Comparison of ENCODE assay signal across 30 cellular contexts in genomic region chr5:82397741-82398320, GRCh38.
DNase-seq lines count a peak whose midpoint lies in the region; ATAC-seq, FAIRE-seq and TF ChIP-seq lines count a peak whose summit lies in the region.
"Had no signal": no experiment of that assay in that cellular context is flagged by ENCODE, and none has a peak within 500 bp of the region (broad histone marks: within the 10 kb centered on the region; RNA-seq: fewer than 3 reads in every experiment).

No MANE protein-coding gene starts in this region.

- no peak overlapping the region for H3K4me3 Mint-ChIP-seq in astrocyte (ENCODE audit: unreplicated experiment)
- no peak overlapping the region for H3K4me3 Mint-ChIP-seq in osteocyte (ENCODE audit: unreplicated experiment)
- H3K4me3 Mint-ChIP-seq: activated B cell treated with CpG ODN at 0.5 μM for 24 hours; activated CD8-positive, alpha-beta memory T cell treated with anti-CD3 and anti-CD28 coated beads, Interleukin-2, amount 10 ng/mL, durations not matched to agents 7 days and 5 days; activated naive CD8-positive, alpha-beta T cell treated with anti-CD3 and anti-CD28 coated beads, Interleukin-2, amount 10 ng/mL, durations not matched to agents 7 days and 5 days; activated T-cell treated with anti-CD3 and anti-CD28 coated beads, Interleukin-2, amount 50 U/mL, for 4 hours; stimulated activated naive B cell treated with anti-CD40 and anti-IgM and Interleukin-4, amounts not matched to agents 10 μg/mL and 1 μg/mL and 100 μg/mL, for 72 hours had no signal

- no peak overlapping the region for H3K4ac ChIP-seq in IMR-90 (ENCODE audit: low read depth, low read length)

- peak; percentile 67 for FAIRE-seq in astrocyte (lab: Jason Lieb, UNC)

- no peaks in the 10 kb centered on the region for H3K36me3 ChIP-seq in IMR-90 (ENCODE audit: control insufficient read depth, insufficient read depth, low read length)
- H3K36me3 ChIP-seq in astrocyte (ENCODE audit: insufficient read depth, low read length): no peaks in the 10 kb centered on the region
- H3K36me3 ChIP-seq in Peyer's patch: no peaks in the 10 kb centered on the region
- H3K36me3 ChIP-seq: HAP-1, left lung, neutrophil, SJCRH30, upper lobe of right lung had no signal

- peak overlapping the region in 1 of 2 experiments; percentile 54; a peak in 2 of 4 replicates for H4K8ac ChIP-seq in IMR-90 (ENCODE audit: low read depth in 2 of 2, low read length in 2 of 2)

- H3K27me3 ChIP-seq in IMR-90 (ENCODE audit: control insufficient read depth, insufficient read depth, low read length) (no peaks in the 10 kb centered on the region), astrocyte (ENCODE audit: insufficient read depth, low read length) (no peaks in the 10 kb centered on the region), Peyer's patch (no peaks in the 10 kb centered on the region)
- H3K27me3 ChIP-seq: left lung, neutrophil, SJCRH30, upper lobe of right lung had no signal

- H3K4me2 ChIP-seq in IMR-90 (ENCODE audit: low read depth, low read length) (no peak overlapping the region; the same call in 1 of the 2 replicates), astrocyte (ENCODE audit: low read length) (peak overlapping the region; percentile 49)

- peaks cover 32% of the 10 kb centered on the region for H3K4me1 Mint-ChIP-seq in astrocyte (ENCODE audit: low read depth, unreplicated experiment)
- H3K4me1 Mint-ChIP-seq in osteocyte (ENCODE audit: unreplicated experiment): peaks cover 33% of the 10 kb centered on the region
- H3K4me1 Mint-ChIP-seq: activated B cell treated with CpG ODN at 0.5 μM for 24 hours; activated CD8-positive, alpha-beta memory T cell treated with anti-CD3 and anti-CD28 coated beads, Interleukin-2, amount 10 ng/mL, durations not matched to agents 7 days and 5 days; activated naive CD8-positive, alpha-beta T cell treated with anti-CD3 and anti-CD28 coated beads, Interleukin-2, amount 10 ng/mL, durations not matched to agents 7 days and 5 days; stimulated activated naive B cell treated with anti-CD40 and anti-IgM and Interleukin-4, amounts not matched to agents 10 μg/mL and 1 μg/mL and 100 μg/mL, for 72 hours had no signal

- peak overlapping the region; percentile 99 for H3K27ac Mint-ChIP-seq in astrocyte (ENCODE audit: unreplicated experiment)
- peak overlapping the region; percentile 92 for H3K27ac Mint-ChIP-seq in osteocyte (ENCODE audit: unreplicated experiment)
- H3K27ac Mint-ChIP-seq: activated B cell treated with CpG ODN at 0.5 μM for 24 hours; activated CD8-positive, alpha-beta memory T cell treated with anti-CD3 and anti-CD28 coated beads, Interleukin-2, amount 10 ng/mL, durations not matched to agents 7 days and 5 days; activated naive CD8-positive, alpha-beta T cell treated with anti-CD3 and anti-CD28 coated beads, Interleukin-2, amount 10 ng/mL, durations not matched to agents 7 days and 5 days; stimulated activated naive B cell treated with anti-CD40 and anti-IgM and Interleukin-4, amounts not matched to agents 10 μg/mL and 1 μg/mL and 100 μg/mL, for 72 hours had no signal

- no peak overlapping the region for H4K91ac ChIP-seq in IMR-90 (ENCODE audit: insufficient read depth, low read depth, low read length)

- H3K27me3 Mint-ChIP-seq in astrocyte (ENCODE audit: low read depth, unreplicated experiment): no peaks in the 10 kb centered on the region
- H3K27me3 Mint-ChIP-seq in osteocyte (ENCODE audit: unreplicated experiment): no peaks in the 10 kb centered on the region
- H3K27me3 Mint-ChIP-seq: activated B cell treated with CpG ODN at 0.5 μM for 24 hours; stimulated activated naive B cell treated with anti-CD40 and anti-IgM and Interleukin-4, amounts not matched to agents 10 μg/mL and 1 μg/mL and 100 μg/mL, for 72 hours had no signal

- no peaks in the 10 kb centered on the region for H3K9me3 ChIP-seq in IMR-90 (ENCODE audit: control insufficient read depth, insufficient read depth, low read length)
- no peaks in the 10 kb centered on the region for H3K9me3 ChIP-seq in astrocyte (ENCODE audit: insufficient read depth, low read depth, low read length)
- no peaks in the 10 kb centered on the region for H3K9me3 ChIP-seq in Peyer's patch
- H3K9me3 ChIP-seq: Caco-2, HAP-1, left lung, neutrophil, SJCRH30, upper lobe of right lung had no signal

- peak overlapping the region; percentile 44; the same call in 1 of the 2 replicates for H2BK20ac ChIP-seq in IMR-90 (ENCODE audit: low read depth, low read length)

- H3K4me3 ChIP-seq in IMR-90 (ENCODE audit: insufficient read depth, low read depth, low read length) (no peak overlapping the region), astrocyte (ENCODE audit: insufficient read depth, low read depth, low read length) (no peak overlapping the region), Peyer's patch (no peak overlapping the region)
- H3K4me3 ChIP-seq: HAP-1, left lung, SJCRH30, upper lobe of right lung had no signal

- H3K9me3 Mint-ChIP-seq in astrocyte (ENCODE audit: unreplicated experiment): peaks cover 5% of the 10 kb centered on the region
- H3K9me3 Mint-ChIP-seq in osteocyte (ENCODE audit: unreplicated experiment): no peaks in the 10 kb centered on the region
- H3K9me3 Mint-ChIP-seq: activated B cell treated with CpG ODN at 0.5 μM for 24 hours; activated T-cell treated with anti-CD3 and anti-CD28 coated beads, Interleukin-2, amount 50 U/mL, for 4 hours; stimulated activated naive B cell treated with anti-CD40 and anti-IgM and Interleukin-4, amounts not matched to agents 10 μg/mL and 1 μg/mL and 100 μg/mL, for 72 hours had no signal

- H3K18ac ChIP-seq in IMR-90 (ENCODE audit: low read depth, low read length): peak overlapping the region; percentile 97; the same call in 1 of the 2 replicates

- peak; percentile 62 for DNase-seq in IMR-90
- peak; percentile 69 for DNase-seq in astrocyte (ENCODE audit: low read depth)
- DNase-seq in epithelial cell of prostate (ENCODE audit: low read depth, low spot score): no peak
- no peak for DNase-seq in osteocyte (ENCODE audit: extremely low spot score, unreplicated experiment)
- no peak for DNase-seq in globus pallidus (ENCODE audit: low spot score)
- no peak for DNase-seq in Peyer's patch
- no peak for DNase-seq in T-helper 2 cell
- DNase-seq in medulla oblongata (ENCODE audit: extremely low spot score): no peak
- DNase-seq: activated B cell treated with CpG ODN at 0.5 μM for 24 hours; activated CD4-positive, alpha-beta T cell treated with anti-CD3 and anti-CD28 coated beads, Interleukin-2, amount 50 U/mL, for 1 hour; activated CD8-positive, alpha-beta memory T cell treated with anti-CD3 and anti-CD28 coated beads, Interleukin-2, amount 10 ng/mL, durations not matched to agents 7 days and 5 days; activated gamma-delta T cell treated with Interleukin-2 at 50 U/mL for 16 hours; activated naive CD8-positive, alpha-beta T cell treated with anti-CD3 and anti-CD28 coated beads, Interleukin-2, amount 10 ng/mL, durations not matched to agents 7 days and 5 days; activated T-cell treated with anti-CD3 and anti-CD28 coated beads, Interleukin-2, amount 50 U/mL, for 4 hours; C1 segment of cervical spinal cord; Caco-2; DND-41; GF-D8; hypothalamus; left lung; NCI-H1048; NCI-H1694; NCI-H446 treated with DMSO at 0.1 percent for 48 hours; NCI-H774; SJCRH30; stimulated activated naive B cell treated with anti-CD40 and anti-IgM and Interleukin-4, amounts not matched to agents 10 μg/mL and 1 μg/mL and 100 μg/mL, for 72 hours; substantia nigra; upper lobe of right lung had no signal

- TF ChIP-seq CTCF in IMR-90 (conservative IDR thresholded peaks at IDR 0.05; ENCODE audit: low read depth, low read length) (no peak), astrocyte (IDR thresholded peaks at IDR 0.05; ENCODE audit: insufficient read depth, low read depth, low read length) (no peak), osteocyte (IDR thresholded peaks at IDR 0.05) (no peak), Peyer's patch (IDR thresholded peaks at IDR 0.05) (no peak)

- no peak overlapping the region for H3K9ac ChIP-seq in IMR-90 (ENCODE audit: low read depth, low read length)
- peak overlapping the region; percentile 78 for H3K9ac ChIP-seq in astrocyte (ENCODE audit: low read length)

- H4K20me1 ChIP-seq in IMR-90 (ENCODE audit: insufficient read depth, low read length) (no peaks in the 10 kb centered on the region), astrocyte (ENCODE audit: insufficient read depth, low read length) (no peaks in the 10 kb centered on the region)

- POLR2A ChIA-PET in IMR-90 (lab: Charles Lee; ENCODE audit: unreplicated experiment): interaction anchor here (0.6 kb wide), 1 partner anchor 241 kb away, joined by 7 read pairs; no protein-coding TSS in a partner anchor

- H2BK5ac ChIP-seq in IMR-90 (ENCODE audit: low read depth, low read length, poor library complexity, severe bottlenecking): peak overlapping the region; percentile 88

- ATAC-seq in IMR-90 (ENCODE audit: low read depth): no peak
- ATAC-seq: activated CD8-positive, alpha-beta memory T cell treated with anti-CD3 and anti-CD28 coated beads, Interleukin-2, amount 10 ng/mL, durations not matched to agents 7 days and 5 days; activated T-cell treated with anti-CD3 and anti-CD28 coated beads, Interleukin-2, amount 50 U/mL, for 4 hours; stimulated activated naive B cell treated with anti-CD40 and anti-IgM and Interleukin-4, amounts not matched to agents 10 μg/mL and 1 μg/mL and 100 μg/mL, for 72 hours had no signal

- no peaks in the 10 kb centered on the region for H3K9me1 ChIP-seq in IMR-90 (ENCODE audit: insufficient read depth, low read length)

- intact Hi-C loops in IMR-90 (cut with micrococcal nuclease): no loop called here

- dilution Hi-C loops in IMR-90 (cut with HindIII; ENCODE audit: low sequenced_read_pairs, unreplicated experiment): no loop called here

- H3K36me3 Mint-ChIP-seq in astrocyte (ENCODE audit: low read depth, unreplicated experiment) (no peaks in the 10 kb centered on the region), osteocyte (ENCODE audit: unreplicated experiment) (peaks cover 2% of the 10 kb centered on the region)
- H3K36me3 Mint-ChIP-seq: activated CD8-positive, alpha-beta memory T cell treated with anti-CD3 and anti-CD28 coated beads, Interleukin-2, amount 10 ng/mL, durations not matched to agents 7 days and 5 days; activated naive CD8-positive, alpha-beta T cell treated with anti-CD3 and anti-CD28 coated beads, Interleukin-2, amount 10 ng/mL, durations not matched to agents 7 days and 5 days; stimulated activated naive B cell treated with anti-CD40 and anti-IgM and Interleukin-4, amounts not matched to agents 10 μg/mL and 1 μg/mL and 100 μg/mL, for 72 hours had no signal

- CTCF ChIA-PET in IMR-90 (lab: Yijun Ruan, JAX): no interaction called here

- no CpG with 5 or more reads among the region's 3 CpGs for WGBS in IMR-90 (ENCODE audit: extremely low coverage in 2 of 2, insufficient read length in 1 of 2), 2 experiments

- no peak overlapping the region for H2AFZ ChIP-seq in IMR-90 (replicated peaks; ENCODE audit: low read length, poor library complexity)
- no peak overlapping the region for H2AFZ ChIP-seq in astrocyte (ENCODE audit: low read depth, low read length)

- no peaks in the 10 kb centered on the region for H3K79me2 ChIP-seq in astrocyte (ENCODE audit: insufficient read depth, low read length)

- in situ Hi-C loops in IMR-90 (cut with MboI; ENCODE audit: low sequenced_read_pairs): no loop called here

- no peak overlapping the region for H2AK9ac ChIP-seq in IMR-90 (replicated peaks; ENCODE audit: low read depth, low read length, poor library complexity)

- H3K79me1 ChIP-seq in IMR-90 (ENCODE audit: low read depth in 1 of 2, low read length in 2 of 2): no peaks in the 10 kb centered on the region

- no peak overlapping the region for H2BK15ac ChIP-seq in IMR-90 (ENCODE audit: low read depth, low read length)

- peak overlapping the region; percentile 33; the same call in 1 of the 2 replicates for H2AK5ac ChIP-seq in IMR-90 (ENCODE audit: low read depth, low read length)

- H2BK120ac ChIP-seq in IMR-90 (ENCODE audit: low read depth, low read length): peak overlapping the region; percentile 52; the same call in 1 of the 2 replicates

- H3K4me1 ChIP-seq in IMR-90 (ENCODE audit: control insufficient read depth, insufficient read depth, low read length) (peaks cover 4% of the 10 kb centered on the region; the same call in 1 of the 2 replicates), astrocyte (ENCODE audit: insufficient read depth, low read length) (peaks cover 24% of the 10 kb centered on the region), Peyer's patch (no peaks in the 10 kb centered on the region)
- H3K4me1 ChIP-seq: Caco-2, HAP-1, left lung, upper lobe of right lung had no signal

- TF ChIP-seq RAD21 in IMR-90 (IDR thresholded peaks at IDR 0.05; ENCODE audit: low read length): no peak

- H3K23ac ChIP-seq in IMR-90 (ENCODE audit: low read depth, low read length): no peak overlapping the region

- peak overlapping the region; percentile 92; the same call in 1 of the 2 replicates for H4K5ac ChIP-seq in IMR-90 (ENCODE audit: low read depth, low read length)

- H3K14ac ChIP-seq in IMR-90 (replicated peaks; ENCODE audit: low read depth, low read length): no peak overlapping the region

- no TSS peak for BruUV-seq in IMR-90 (replicated peaks; lab: Mats Ljungman, UMichigan)

- H3K27ac ChIP-seq in IMR-90 (ENCODE audit: insufficient read depth, low read length): no peak overlapping the region
- peak overlapping the region; percentile 98 for H3K27ac ChIP-seq in astrocyte (ENCODE audit: low read depth, low read length)
- peak overlapping the region; percentile 41 for H3K27ac ChIP-seq in epithelial cell of prostate
- no peak overlapping the region for H3K27ac ChIP-seq in Peyer's patch
- H3K27ac ChIP-seq: neutrophil, SJCRH30, upper lobe of right lung had no signal

- TF ChIP-seq POLR2A in IMR-90 (IDR thresholded peaks at IDR 0.05; ENCODE audit: low read depth, low read length) (no peak), Peyer's patch (IDR thresholded peaks at IDR 0.05) (no peak)

- no peak overlapping the region for H3K56ac ChIP-seq in IMR-90 (ENCODE audit: extremely low read depth, insufficient read depth, low read length)

Comparison
In these comparisons a context has a peak if more than half of its experiments do, and no peak if none do; other contexts are left out.
1. DNase-seq: peak in IMR-90 (single experiment) and astrocyte (single experiment); none in epithelial cell of prostate (single experiment), osteocyte (single experiment), globus pallidus (single experiment), Peyer's patch (0 of 3), T-helper 2 cell (0 of 5) and medulla oblongata (single experiment).
2. H3K27ac ChIP-seq: peak in astrocyte (single experiment) and epithelial cell of prostate (single experiment); none in IMR-90 (single experiment) and Peyer's patch (0 of 4).